In genomic region chr17:18055597-18055996, GRCh38 we compare ENCODE assay signal across 16 cellular contexts. TPM values are rescaled to one million over a fixed set of nuclear protein-coding genes. Genes with fewer than 3 reads are reported as not detected.
A peak's percentile ranks its signal among the peaks of the same experiment; 100 is the strongest.
DNase-seq lines count a peak whose midpoint lies in the region; ATAC-seq and TF ChIP-seq lines count a peak whose summit lies in the region.
"Had no signal": no experiment of that assay in that cellular context is flagged by ENCODE, and none has a peak within 500 bp of the region (broad histone marks: within the 10 kb centered on the region; RNA-seq: fewer than 3 reads in every experiment).

No MANE protein-coding gene starts in this region.

- H3K4me3 ChIP-seq in HL-60 (replicated peaks; ENCODE audit: insufficient read depth, low read length), result no peak overlapping the region
- H3K4me3 ChIP-seq in PC-3 (ENCODE audit: low read length), result no peak overlapping the region
- H3K4me3 ChIP-seq in GM23338, result no peak overlapping the region
- H3K4me3 ChIP-seq in BE2C (ENCODE audit: low read depth, low read length), result no peak overlapping the region
- H3K4me3 ChIP-seq: BLaER1 had no signal

- H3K4me1 ChIP-seq in PC-3 (ENCODE audit: insufficient read depth, low read length), result no peaks in the 10 kb centered on the region
- no peaks in the 10 kb centered on the region for H3K4me1 ChIP-seq in GM23338 (ENCODE audit: insufficient read depth)
- no peaks in the 10 kb centered on the region for H3K4me1 ChIP-seq in BE2C

- CTCF ChIA-PET in PC-3 (lab: Charles Lee), result no interaction called here

- H3K9me3 ChIP-seq in PC-3 (ENCODE audit: low read length), result no peaks in the 10 kb centered on the region
- no peaks in the 10 kb centered on the region for H3K9me3 ChIP-seq in BE2C
- H3K9me3 ChIP-seq: BLaER1 had no signal

- H2AFZ ChIP-seq in PC-3 (ENCODE audit: low read length), result no peak overlapping the region
- no peak overlapping the region for H2AFZ ChIP-seq in GM23338

- POLR2A ChIA-PET in PC-3 (lab: Charles Lee; ENCODE audit: unreplicated experiment), result no interaction called here

- ATAC-seq in PC-3 (no peak), GM23338 (no peak)

- TF ChIP-seq CTCF in HL-60 (IDR thresholded peaks at IDR 0.05; ENCODE audit: insufficient read depth, low read length) (no peak), PC-3 (conservative IDR thresholded peaks at IDR 0.05; ENCODE audit: low read depth, low read length) (no peak), GM23338 (conservative IDR thresholded peaks at IDR 0.05; ENCODE audit: low read depth in 2 of 2) (no peak), BE2C (IDR thresholded peaks at IDR 0.05; ENCODE audit: low read depth, low read length) (no peak)

- no peak overlapping the region for H3K4me3 Mint-ChIP-seq in dendritic cell treated with granulocyte-macrophage colony-stimulating factor and Interleukin-4, amounts not matched to agents 40 ng/mL and 50 ng/mL, for 4 days
- H3K4me3 Mint-ChIP-seq in GM23338, result no peak overlapping the region
- H3K4me3 Mint-ChIP-seq: CD14-positive monocyte; CD4-positive, alpha-beta T cell; CD8-positive, alpha-beta memory T cell had no signal

- no peaks in the 10 kb centered on the region for H3K79me2 ChIP-seq in PC-3 (ENCODE audit: low read length)
- no peaks in the 10 kb centered on the region for H3K79me2 ChIP-seq in GM23338 (replicated peaks; ENCODE audit: insufficient read depth)

- no peaks in the 10 kb centered on the region for H3F3A ChIP-seq in PC-3 (ENCODE audit: low read length, unreplicated experiment)
- no peaks in the 10 kb centered on the region for H3F3A ChIP-seq in GM23338 (replicated peaks; ENCODE audit: low read depth)

- H4K20me1 ChIP-seq in PC-3 (ENCODE audit: low read length) (no peaks in the 10 kb centered on the region), GM23338 (replicated peaks; ENCODE audit: insufficient read depth) (0 out of 2 replicates have a peak, but pooled peaks cover 7% of the 10 kb centered on the region)

- no peaks in the 10 kb centered on the region for H3K9me2 ChIP-seq in PC-3 (replicated peaks; ENCODE audit: low read length)
- no peaks in the 10 kb centered on the region for H3K9me2 ChIP-seq in GM23338 (ENCODE audit: insufficient read depth)

- H3K27ac Mint-ChIP-seq in dendritic cell treated with granulocyte-macrophage colony-stimulating factor and Interleukin-4, amounts not matched to agents 40 ng/mL and 50 ng/mL, for 4 days, result peak overlapping the region; percentile 68
- no peak overlapping the region for H3K27ac Mint-ChIP-seq in GM23338
- H3K27ac Mint-ChIP-seq: CD4-positive, alpha-beta T cell; CD8-positive, alpha-beta memory T cell had no signal

- DNase-seq in HL-60 (ENCODE audit: low read depth in 1 of 2, low spot score in 1 of 2), result no peak
- peak; percentile 37 for DNase-seq in PC-3
- DNase-seq in GM23338 (ENCODE audit: low spot score), result no peak
- DNase-seq in activated CD8-positive, alpha-beta memory T cell treated with anti-CD3 and anti-CD28 coated beads for 24 hours, result no peak
- DNase-seq in BE2C, result no peak
- DNase-seq: CD4-positive, alpha-beta T cell; CD8-positive, alpha-beta memory T cell; DMS 273 treated with DMSO at 0.1 percent for 48 hours; DMS79; EL; GDM1; H7; HCEC 1CT had no signal

- H3K9ac ChIP-seq in PC-3 (ENCODE audit: low read length), result no peak overlapping the region
- H3K9ac ChIP-seq: BLaER1 had no signal

- no peaks in the 10 kb centered on the region for H3K27me3 Mint-ChIP-seq in dendritic cell treated with granulocyte-macrophage colony-stimulating factor and Interleukin-4, amounts not matched to agents 40 ng/mL and 50 ng/mL, for 4 days
- peaks cover 1% of the 10 kb centered on the region for H3K27me3 Mint-ChIP-seq in GM23338 (ENCODE audit: insufficient read depth, low read depth, poor library complexity)
- H3K27me3 Mint-ChIP-seq: CD4-positive, alpha-beta T cell; CD8-positive, alpha-beta memory T cell had no signal

- H3K36me3 Mint-ChIP-seq in dendritic cell treated with granulocyte-macrophage colony-stimulating factor and Interleukin-4, amounts not matched to agents 40 ng/mL and 50 ng/mL, for 4 days (ENCODE audit: low read depth), result peaks cover 74% of the 10 kb centered on the region
- peaks cover 22% of the 10 kb centered on the region for H3K36me3 Mint-ChIP-seq in GM23338 (ENCODE audit: low read depth)

- BruUV-seq in PC-3 (replicated peaks; lab: Mats Ljungman, UMichigan), result no TSS peak

- H3K9me3 Mint-ChIP-seq in dendritic cell treated with granulocyte-macrophage colony-stimulating factor and Interleukin-4, amounts not matched to agents 40 ng/mL and 50 ng/mL, for 4 days, result no peaks in the 10 kb centered on the region
- no peaks in the 10 kb centered on the region for H3K9me3 Mint-ChIP-seq in GM23338
- H3K9me3 Mint-ChIP-seq: CD14-positive monocyte; CD4-positive, alpha-beta T cell; CD8-positive, alpha-beta memory T cell had no signal

- no peaks in the 10 kb centered on the region for H3K27me3 ChIP-seq in HL-60 (ENCODE audit: insufficient read depth, poor library complexity, severe bottlenecking)
- H3K27me3 ChIP-seq in PC-3 (ENCODE audit: low read length), result no peaks in the 10 kb centered on the region
- no peaks in the 10 kb centered on the region for H3K27me3 ChIP-seq in GM23338 (ENCODE audit: insufficient read depth)
- H3K27me3 ChIP-seq in BE2C, result no peaks in the 10 kb centered on the region
- H3K27me3 ChIP-seq: BLaER1 had no signal

- peaks cover 14% of the 10 kb centered on the region for H3K4me1 Mint-ChIP-seq in dendritic cell treated with granulocyte-macrophage colony-stimulating factor and Interleukin-4, amounts not matched to agents 40 ng/mL and 50 ng/mL, for 4 days (ENCODE audit: low read depth)
- H3K4me1 Mint-ChIP-seq in GM23338, result no peaks in the 10 kb centered on the region
- H3K4me1 Mint-ChIP-seq: CD8-positive, alpha-beta memory T cell had no signal

- intact Hi-C loops in PC-3 (cut with micrococcal nuclease), result no loop called here
- intact Hi-C loops in dendritic cell treated with granulocyte-macrophage colony-stimulating factor and Interleukin-4, amounts not matched to agents 40 ng/mL and 50 ng/mL, for 4 days (cut with micrococcal nuclease), result no loop called here

- H3K36me3 ChIP-seq in PC-3 (ENCODE audit: low read depth, low read length) (peaks cover 9% of the 10 kb centered on the region; the same call in 1 of the 2 replicates), GM23338 (ENCODE audit: insufficient read depth) (peaks cover 4% of the 10 kb centered on the region; the same call in 1 of the 2 replicates), BE2C (no peaks in the 10 kb centered on the region)

- H3K4me2 ChIP-seq in PC-3 (ENCODE audit: low read length) (no peak overlapping the region), GM23338 (no peak overlapping the region)
- H3K4me2 ChIP-seq: BLaER1 had no signal

- H3K27ac ChIP-seq in HL-60 (replicated peaks), result peak overlapping the region; percentile 45; the same call in 1 of the 2 replicates
- no peak overlapping the region for H3K27ac ChIP-seq in PC-3 (ENCODE audit: low read length)
- no peak overlapping the region for H3K27ac ChIP-seq in GM23338 (ENCODE audit: low read depth)
- H3K27ac ChIP-seq: BLaER1 had no signal

TF ChIP-seq in GM23338, 12 proteins besides CTCF, POLR2A, EP300 and RAD21 (continues in another document):
- TF ChIP-seq REST (IDR thresholded peaks at IDR 0.05; ENCODE audit: unreplicated experiment), result no peak
- TF ChIP-seq ZNF114 (CRISPR knock-in tag; IDR thresholded peaks at IDR 0.05), result no peak
- TF ChIP-seq JUNB (IDR thresholded peaks at IDR 0.05; ENCODE audit: unreplicated experiment), result no peak
- no peak for TF ChIP-seq EZH2phosphoT487 (IDR thresholded peaks at IDR 0.05; ENCODE audit: unreplicated experiment)
- no peak for TF ChIP-seq POLR2AphosphoS5 (IDR thresholded peaks at IDR 0.05; ENCODE audit: low read depth)

RNA-seq across cellular contexts. Expression of gene GID4, which starts 16.4 kb away (rescaled TPM):
- total RNA-seq in PC-3 (2014; rRNA removed), result 7.3 and 9.7 TPM in 2 replicates
- 11.2 and 11.8 TPM in 2 replicates for total RNA-seq in GM23338 (2014; rRNA removed; shearing (Covaris generic))
- 5.6 and 6.3 TPM in 2 replicates for polyA plus RNA-seq in GM23338 (2016; fragmentation: Nextera tagmentation; extraction: Ambion mirVana)
- polyA plus RNA-seq in BE2C (2012; ENCODE audit: insufficient read depth, insufficient read length, low read depth), result 2.6 TPM

RNA-seq across cellular contexts. Expression of gene ATPAF2, which starts 16.6 kb away (rescaled TPM):
- total RNA-seq in PC-3 (2014; rRNA removed), result 34.7 and 40.5 TPM in 2 replicates
- total RNA-seq in GM23338 (2014; rRNA removed; shearing (Covaris generic)), result 25.7 and 33.4 TPM in 2 replicates
- polyA plus RNA-seq in GM23338 (2016; fragmentation: Nextera tagmentation; extraction: Ambion mirVana), result 24.3 and 24.7 TPM in 2 replicates
- 19.6 TPM for polyA plus RNA-seq in BE2C (2012; ENCODE audit: insufficient read depth, insufficient read length, low read depth)

RNA-seq across cellular contexts. Expression of gene DRG2, which starts 32.2 kb away (rescaled TPM):
- total RNA-seq in PC-3 (2014; rRNA removed), result 84.1 and 102 TPM in 2 replicates
- total RNA-seq in GM23338 (2014; rRNA removed; shearing (Covaris generic)), result 47.4 and 48.0 TPM in 2 replicates
- polyA plus RNA-seq in GM23338 (2016; fragmentation: Nextera tagmentation; extraction: Ambion mirVana), result 32.5 and 36.2 TPM in 2 replicates
- 18.1 TPM for polyA plus RNA-seq in BE2C (2012; ENCODE audit: insufficient read depth, insufficient read length, low read depth)

RNA-seq across cellular contexts. Expression of gene MYO15A, which starts 53.0 kb away (rescaled TPM):
- 0.26 TPM in 1 of 2 replicates, not detected in the other for total RNA-seq in PC-3 (2014; rRNA removed)
- 1.0 and 1.3 TPM in 2 replicates for total RNA-seq in GM23338 (2014; rRNA removed; shearing (Covaris generic))
- 1.1 and 2.2 TPM in 2 replicates for polyA plus RNA-seq in GM23338 (2016; fragmentation: Nextera tagmentation; extraction: Ambion mirVana)
- 0.25 TPM for polyA plus RNA-seq in BE2C (2012; ENCODE audit: insufficient read depth, insufficient read length, low read depth)
